In genomic region chr7:4681218-4681851, GRCh38 we compare ENCODE assay signal across 8 cellular contexts. TPM values are rescaled to one million over a fixed set of nuclear protein-coding genes. Genes with fewer than 3 reads are reported as not detected.
A peak's percentile ranks its signal among the peaks of the same experiment; 100 is the strongest.
DNase-seq lines count a peak whose midpoint lies in the region; ATAC-seq, FAIRE-seq and TF ChIP-seq lines count a peak whose summit lies in the region.

No MANE protein-coding gene starts in this region.

- no peak for FAIRE-seq in H1 (lab: Jason Lieb, UNC)

- H3K9me2 ChIP-seq in SU-DHL-6 (replicated peaks; ENCODE audit: insufficient read depth, low read length), result no peaks in the 10 kb centered on the region

- H2AFZ ChIP-seq in SU-DHL-6 (ENCODE audit: low read depth, low read length, severe bottlenecking), result peak overlapping the region; percentile 96
- no peak overlapping the region for H2AFZ ChIP-seq in H1 (ENCODE audit: low read length)

- TF ChIP-seq CTCF in GM06990 (IDR thresholded peaks at IDR 0.05; ENCODE audit: insufficient read depth, low read length, poor library complexity, severe bottlenecking) (no peak), SU-DHL-6 (IDR thresholded peaks at IDR 0.05; ENCODE audit: insufficient read depth, low read length, poor library complexity, severe bottlenecking) (no peak), H1 (IDR thresholded peaks at IDR 0.05; ENCODE audit: control extremely low read depth in 1 of 3, insufficient read depth in 1 of 3, low read depth in 1 of 3, low read length in 3 of 3) (no peak), gastrocnemius medialis (IDR thresholded peaks at IDR 0.05 in 4 of 5, conservative IDR thresholded peaks at IDR 0.05 in 1 of 5) (no peak)

- H3K9me3 ChIP-seq in SU-DHL-6 (ENCODE audit: insufficient read depth, low read length) (no peaks in the 10 kb centered on the region), H1 (ENCODE audit: insufficient read depth in 2 of 2, low read depth in 1 of 2, low read length in 1 of 2) (peaks cover 0 to 7% of the 10 kb centered on the region in 2 experiments; a peak in 2 of 4 replicates), gastrocnemius medialis (no peaks in the 10 kb centered on the region)

- H3K4me2 ChIP-seq in SU-DHL-6 (ENCODE audit: low read depth, low read length, poor library complexity, severe bottlenecking) (peak overlapping the region; percentile 76), H1 (ENCODE audit: insufficient read depth in 1 of 2, low read depth in 2 of 2, low read length in 2 of 2) (peak overlapping the region in 1 of 2 experiments; percentile 46; a peak in 2 of 4 replicates)

- H3F3A ChIP-seq in SU-DHL-6 (ENCODE audit: insufficient read depth), result peaks cover 12% of the 10 kb centered on the region; the same call in 1 of the 2 replicates

- H3K27ac ChIP-seq in SU-DHL-6 (ENCODE audit: low read depth, low read length) (no peak overlapping the region), H1 (ENCODE audit: low read depth, low read length) (no peak overlapping the region), gastrocnemius medialis (peak overlapping the region; percentile 51 to 71 (median 64))

- CTCF ChIA-PET in H1 (lab: Charles Lee; ENCODE audit: partially characterized antibody), result no interaction called here

- H3K79me2 ChIP-seq in SU-DHL-6 (ENCODE audit: insufficient read depth, low read length) (peaks cover 39% of the 10 kb centered on the region), H1 (ENCODE audit: control insufficient read depth in 1 of 2, insufficient read depth in 2 of 2, low read length in 2 of 2) (peaks cover 3 to 6% of the 10 kb centered on the region in 2 experiments; a peak in 2 of 4 replicates)

- no peak overlapping the region for H3K4ac ChIP-seq in H1 (replicated peaks; ENCODE audit: insufficient read length, low read depth, low read length)

- H4K8ac ChIP-seq in H1 (ENCODE audit: extremely low read depth, insufficient read depth, low read length), result no peak overlapping the region

- H4K5ac ChIP-seq in H1 (ENCODE audit: insufficient read length, low read depth, low read length), result no peak overlapping the region

- TF ChIP-seq EP300 in H1 (IDR thresholded peaks at IDR 0.05; ENCODE audit: borderline replicate concordance in 1 of 2, low read depth in 2 of 2, low read length in 2 of 2), result no peak

- no peak for TF ChIP-seq POLR2A in H1 (IDR thresholded peaks at IDR 0.05; ENCODE audit: control extremely low read depth in 1 of 2, low read depth in 2 of 2, low read length in 2 of 2)
- TF ChIP-seq POLR2A in gastrocnemius medialis (IDR thresholded peaks at IDR 0.05), result no peak

- H3K4me1 ChIP-seq in H1 (replicated peaks in 1 of 4; ENCODE audit: control insufficient read depth in 3 of 4, insufficient read depth in 4 of 4, low read length in 3 of 4), result peaks cover 0 to 6% (median 5%) of the 10 kb centered on the region in 4 experiments; a peak in 5 of 7 replicates
- peaks cover 17 to 27% of the 10 kb centered on the region in 2 donors for H3K4me1 ChIP-seq in gastrocnemius medialis

- H3K79me1 ChIP-seq in H1 (ENCODE audit: low read depth, low read length), result peaks cover 2% of the 10 kb centered on the region; the same call in 1 of the 2 replicates

- in situ Hi-C loops in gastrocnemius medialis (cut with MboI; ENCODE audit: low sequenced_read_pairs in 4 of 4), result loop anchor here in 3 of 4 donors (5.0 to 10.0 kb wide), 3 partner anchors 49 to 71 kb away; no protein-coding TSS in a partner anchor

- no peak overlapping the region for H2BK5ac ChIP-seq in H1 (ENCODE audit: low read depth, low read length)

- H4K91ac ChIP-seq in H1 (replicated peaks; ENCODE audit: insufficient read length, low read length), result no peak overlapping the region

- TF ChIP-seq RAD21 in H1 (IDR thresholded peaks at IDR 0.05 in 1 of 2, conservative IDR thresholded peaks at IDR 0.05 in 1 of 2; ENCODE audit: low read depth in 2 of 2, low read length in 2 of 2), result no peak

- H4K20me1 ChIP-seq in SU-DHL-6 (ENCODE audit: low read depth, low read length), result no peaks in the 10 kb centered on the region
- peaks cover 5 to 20% of the 10 kb centered on the region in 2 experiments for H4K20me1 ChIP-seq in H1 (replicated peaks in 1 of 2; ENCODE audit: control insufficient read depth in 1 of 2, insufficient read depth in 2 of 2, low read length in 2 of 2)

- intact Hi-C loops in gastrocnemius medialis (cut with DNase I; ENCODE audit: low total_unique reads), result loop anchor here (1.0 to 5.0 kb wide), 2 partner anchors 40 to 96 kb away; partner anchors contain the start of gene AP5Z1

- peak overlapping the region; percentile 95; the same call in 1 of the 2 replicates for H2AK5ac ChIP-seq in H1 (ENCODE audit: low read depth, low read length)

- no peak overlapping the region for H3K14ac ChIP-seq in H1 (ENCODE audit: insufficient read length)

- no peak overlapping the region for H2BK12ac ChIP-seq in H1 (ENCODE audit: low read depth, low read length)

- H2BK20ac ChIP-seq in H1 (ENCODE audit: low read length), result no peak overlapping the region

- H3K36me3 ChIP-seq in GM06990 (ENCODE audit: control insufficient read depth, insufficient read depth, low read length) (no peaks in the 10 kb centered on the region), SU-DHL-6 (ENCODE audit: low read length) (no peaks in the 10 kb centered on the region), H1 (ENCODE audit: control insufficient read depth in 2 of 4, insufficient read depth in 4 of 4, low read length in 3 of 4) (no peaks in the 10 kb centered on the region), gastrocnemius medialis (no peaks in the 10 kb centered on the region)

- peaks cover 9% of the 10 kb centered on the region; the same call in 1 of the 2 replicates for H3K23me2 ChIP-seq in H1 (ENCODE audit: low read depth, low read length)

- H2BK120ac ChIP-seq in H1 (replicated peaks; ENCODE audit: low read depth, low read length), result no peak overlapping the region

- WGBS in H1 (ENCODE audit: extremely low coverage in 1 of 2, insufficient coverage in 1 of 2, insufficient read length in 1 of 2, insufficient replicate concordance in 2 of 2, low coverage in 1 of 2, low lambda C conversion rate in 2 of 2, missing lambda C conversion rate in 1 of 2), 2 experiments, result 83% methylated on average over 6 of the region's 6 CpGs; no CpG with 5 or more reads in 1 of the 2 experiments

- no peak for DNase-seq in GM06990 (ENCODE audit: extremely low read depth, insufficient read length)
- DNase-seq in H1 (ENCODE audit: low read depth in 1 of 2, low spot score in 2 of 2), result no peak
- no peak for DNase-seq in gastrocnemius medialis
- no peak for DNase-seq in activated gamma-delta T cell (lab: John Stamatoyannopoulos, UW)
- no peak for DNase-seq in NCI-H2029 treated with DMSO at 0.1 percent for 48 hours (lab: John Stamatoyannopoulos, UW)

- H3K18ac ChIP-seq in H1 (ENCODE audit: extremely low read depth, low read length), result no peak overlapping the region

- H3K27me3 ChIP-seq in GM06990 (replicated peaks; ENCODE audit: control insufficient read depth, insufficient read depth, low read length), result no peaks in the 10 kb centered on the region
- H3K27me3 ChIP-seq in SU-DHL-6 (ENCODE audit: low read length), result no peaks in the 10 kb centered on the region
- peaks cover 3 to 31% (median 15%) of the 10 kb centered on the region in 4 experiments for H3K27me3 ChIP-seq in H1 (replicated peaks in 1 of 4; ENCODE audit: control insufficient read depth in 3 of 4, extremely low read depth in 1 of 4, insufficient read depth in 3 of 4, low read length in 3 of 4)
- no peaks in the 10 kb centered on the region for H3K27me3 ChIP-seq in gastrocnemius medialis

- H3K56ac ChIP-seq in H1 (replicated peaks; ENCODE audit: insufficient read length, low read depth, low read length), result no peak overlapping the region

- no peak overlapping the region for H3K23ac ChIP-seq in H1 (ENCODE audit: insufficient read length)

- POLR2A ChIA-PET in H1 (lab: Charles Lee; ENCODE audit: partially characterized antibody), result interaction anchor here (1.0 to 2.5 kb wide), 2 partner anchors 10 to 40 kb away, joined by 4 to 18 read pairs; no protein-coding TSS in a partner anchor

- H3K4me3 ChIP-seq in GM06990 (replicated peaks; ENCODE audit: low read depth, low read length), result peak overlapping the region; percentile 53
- peak overlapping the region; percentile 51 for H3K4me3 ChIP-seq in SU-DHL-6 (ENCODE audit: insufficient read depth, low read length, poor library complexity, severe bottlenecking)
- H3K4me3 ChIP-seq in H1 (ENCODE audit: extremely low read depth in 1 of 4, insufficient read depth in 2 of 4, low read depth in 3 of 4, low read length in 4 of 4), result peak overlapping the region in 1 of 4 experiments; percentile 43; a peak in 1 of 8 replicates
- peak overlapping the region; percentile 44 to 56 (median 50) for H3K4me3 ChIP-seq in gastrocnemius medialis

- H3K9ac ChIP-seq in SU-DHL-6 (ENCODE audit: low read length), result peak overlapping the region; percentile 47; the same call in 1 of the 2 replicates
- H3K9ac ChIP-seq in H1 (replicated peaks in 1 of 4; ENCODE audit: extremely low read depth in 1 of 4, low read depth in 3 of 4, low read length in 3 of 4), result no peak overlapping the region

- ATAC-seq in gastrocnemius medialis (no peak), HG02763 (IDR thresholded peaks at IDR 0.05; ENCODE audit: unreplicated experiment) (no peak), GM19455 (IDR thresholded peaks at IDR 0.05; ENCODE audit: unreplicated experiment) (no peak)

- H2BK15ac ChIP-seq in H1 (ENCODE audit: low read length), result peak overlapping the region; percentile 72; the same call in 1 of the 2 replicates

TF ChIP-seq in H1, 55 proteins besides CTCF, POLR2A, EP300 and RAD21:
- no peak for TF ChIP-seq SIRT6 (IDR thresholded peaks at IDR 0.05; ENCODE audit: low read length)
- no peak for TF ChIP-seq EGR1 (IDR thresholded peaks at IDR 0.05; ENCODE audit: borderline replicate concordance, low read depth, low read length)
TF ChIP-seq in H1: peak in this region for 0.

RNA-seq across cellular contexts. Expression of gene FOXK1, which starts 0.8 kb away (rescaled TPM):
- total RNA-seq in H1 (2021; fragmentation: NEBNext Ultra II Directional; extraction: Animal tissue kit (Norgen Biotek cat#: 25700)), result 8.5 and 8.6 TPM in 2 replicates
- 2.0 and 2.5 TPM in 2 replicates for polyA plus RNA-seq in H1 (2011; rRNA removed)
- polyA plus RNA-seq in H1 (2011; cell fraction: cytosol; rRNA removed), result 1.1 TPM
- polyA plus RNA-seq in H1 (2011; cell fraction: nucleus; rRNA removed), result 3.7 TPM
- polyA plus RNA-seq in H1 (2012, experiment 1 of 2), result 2.4 to 3.2 TPM (median 3.1 TPM) in 4 replicates
- polyA plus RNA-seq in H1 (2012, experiment 2 of 2), result 2.7 TPM
- polyA plus RNA-seq in H1 (2013, experiment 1 of 2), result 2.8 TPM
- polyA plus RNA-seq in H1 (2013, experiment 2 of 2), result 2.5 TPM
- 2.9 and 3.8 TPM in 2 replicates for polyA minus RNA-seq in H1 (2011; rRNA and poly(A)+ RNA removed)
- 8.0 TPM for polyA minus RNA-seq in H1 (2011; cell fraction: cytosol; rRNA and poly(A)+ RNA removed)
- 5.4 TPM for polyA minus RNA-seq in H1 (2011; cell fraction: nucleus; rRNA and poly(A)+ RNA removed)
- 10 to 100 TPM in 3 of 4 donors, 1 to 10 TPM in 1; 9.8 to 43.6 (median 18.8) TPM for total RNA-seq in gastrocnemius medialis

Comparison
In these comparisons a context has a peak if more than half of its experiments do, and no peak if none do; other contexts are left out.
1. H3K27ac ChIP-seq: peak in gastrocnemius medialis (4 of 4); none in SU-DHL-6 (single experiment) and H1 (single experiment).